ENCODE assay signal across 8 cellular contexts in the genomic region with DNA sequence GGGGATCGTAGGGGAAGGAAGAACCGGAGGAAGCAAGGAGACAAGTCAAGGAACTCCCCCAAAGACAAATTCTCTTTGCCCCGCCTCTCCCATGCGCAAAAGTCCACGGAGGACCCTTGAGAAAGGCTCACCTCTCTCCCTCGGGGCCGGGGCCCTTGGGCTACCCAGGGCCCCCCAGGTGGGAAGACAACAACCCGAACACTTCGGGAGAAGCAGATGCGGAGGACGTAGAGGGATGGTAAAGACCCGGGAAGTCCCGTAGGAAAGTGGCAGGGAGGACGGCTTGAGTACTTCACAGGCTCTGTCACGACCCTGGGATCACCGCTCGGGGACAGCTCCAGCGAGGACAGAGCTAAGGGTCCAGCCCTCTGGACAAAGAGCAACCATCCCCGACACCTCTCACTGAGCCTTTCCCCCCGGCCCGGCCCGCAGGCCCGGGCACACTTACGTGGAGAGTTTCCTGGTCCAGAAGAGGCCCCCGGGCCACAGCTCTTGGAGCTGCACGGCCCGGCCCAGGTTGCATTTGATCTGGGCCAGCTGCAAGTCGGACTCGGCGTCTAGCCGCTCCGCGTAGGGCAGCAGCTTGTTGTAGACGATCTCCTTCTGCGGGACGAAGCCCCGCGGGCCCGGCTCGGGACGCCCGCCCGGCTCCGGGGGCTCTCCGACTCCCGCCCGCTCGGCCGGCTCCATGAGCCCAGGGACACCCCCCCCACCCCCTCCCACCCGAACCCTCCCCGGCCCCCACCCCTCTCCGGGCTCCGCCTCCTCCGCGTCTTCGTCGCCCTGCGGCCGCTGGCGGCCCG. TPM values are rescaled to one million over a fixed set of nuclear protein-coding genes. Genes with fewer than 3 reads are reported as not detected.
DNase-seq lines count a peak whose midpoint lies in the region; ATAC-seq and TF ChIP-seq lines count a peak whose summit lies in the region.

No MANE protein-coding gene starts in this region.

- H3K27ac ChIP-seq in Panc1 (ENCODE audit: low read length) (peak overlapping the region; percentile 82), adipose tissue (ENCODE audit: low read depth, low read length) (peak overlapping the region; percentile 72)

- H3K4me1 ChIP-seq in Panc1 (ENCODE audit: control insufficient read depth, insufficient read depth, low read length), result peaks cover 8% of the 10 kb centered on the region

- peak overlapping the region; percentile 91 to 100 for H3K4me3 ChIP-seq in Panc1 (ENCODE audit: low read depth in 2 of 2, low read length in 2 of 2)

- no TSS peak for BruUV-seq in Panc1 (replicated peaks; lab: Mats Ljungman, UMichigan)

- TF ChIP-seq CTCF in Panc1 (IDR thresholded peaks at IDR 0.05), result no peak

- no peaks in the 10 kb centered on the region for H3K27me3 ChIP-seq in Panc1 (ENCODE audit: control insufficient read depth, insufficient read depth, low read length)

- H3K36me3 ChIP-seq in Panc1 (ENCODE audit: control insufficient read depth, insufficient read depth, low read length), result no peaks in the 10 kb centered on the region; the same call in 1 of the 2 replicates

- POLR2A ChIA-PET in Panc1 (lab: Charles Lee), result interaction anchor here (0.6 to 1.0 kb wide), 4 partner anchors 11 to 987 kb away, joined by 4 to 8 read pairs (median 5); no protein-coding TSS in a partner anchor

- peak; percentile 66 for DNase-seq in CD1c-positive myeloid dendritic cell (ENCODE audit: extremely low spot score)
- no peak for DNase-seq in Panc1 (ENCODE audit: low read depth, low spot score)
- DNase-seq in left ventricle myocardium superior, result peak; percentile 67
- DNase-seq in pons (ENCODE audit: low spot score), result peak; percentile 52
- DNase-seq in NCI-H524 treated with DMSO at 0.1 percent for 48 hours (lab: John Stamatoyannopoulos, UW), result no peak

- 0% methylated on average over 49 to 61 of the region's 61 CpGs for WGBS in adipose tissue, 3 donors

- CTCF ChIA-PET in Panc1 (lab: Charles Lee), result interaction anchor here (0.7 kb wide), 1 partner anchor 491 kb away, joined by 3 read pairs; no protein-coding TSS in a partner anchor

- intact Hi-C loops in Panc1 (cut with micrococcal nuclease; ENCODE audit: unreplicated experiment) (no loop called here), left ventricle myocardium superior (cut with micrococcal nuclease) (no loop called here)

- peak; percentile 28 for ATAC-seq in GM19025 (IDR thresholded peaks at IDR 0.05; ENCODE audit: low read depth, unreplicated experiment)
- ATAC-seq in HG03139 (IDR thresholded peaks at IDR 0.05; ENCODE audit: unreplicated experiment), result peak; percentile 29
- peak; percentile 77 for ATAC-seq in Panc1
- ATAC-seq in left ventricle myocardium superior, result peak; percentile 48

- in situ Hi-C loops in Panc1 (cut with HindIII; ENCODE audit: low pct_unique_long_range_greater_than_20kb, low sequenced_read_pairs), result no loop called here

- no peaks in the 10 kb centered on the region for H3K9me3 ChIP-seq in Panc1 (ENCODE audit: control insufficient read depth, insufficient read depth, low read depth, low read length)

RNA-seq across cellular contexts. Expression of gene PSME4, which starts 0.5 kb away (rescaled TPM):
- total RNA-seq in Panc1 (2021; ENCODE audit: unreplicated experiment) (63.2 TPM), left ventricle myocardium superior (51.0 TPM)
- 28.0 TPM for polyA plus RNA-seq in Panc1 (2012; ENCODE audit: insufficient read length)
- polyA plus RNA-seq in adipose tissue, result 10 to 100 TPM in 2 of 3 donors, 1 to 10 TPM in 1; 8.9 to 16.6 (median 12.5) TPM

Comparison
In these comparisons a context has a peak if more than half of its experiments do, and no peak if none do; other contexts are left out.
1. DNase-seq: peak in CD1c-positive myeloid dendritic cell (single experiment), left ventricle myocardium superior (single experiment) and pons (single experiment); none in Panc1 (single experiment) and NCI-H524 treated with DMSO at 0.1 percent for 48 hours (single experiment).
2. Peak in every context shown above with its lines, with median percentiles within 50 percentile points of each other: ATAC-seq.